Comparison of ENCODE assay signal across 1 cellular context in the genomic region with DNA sequence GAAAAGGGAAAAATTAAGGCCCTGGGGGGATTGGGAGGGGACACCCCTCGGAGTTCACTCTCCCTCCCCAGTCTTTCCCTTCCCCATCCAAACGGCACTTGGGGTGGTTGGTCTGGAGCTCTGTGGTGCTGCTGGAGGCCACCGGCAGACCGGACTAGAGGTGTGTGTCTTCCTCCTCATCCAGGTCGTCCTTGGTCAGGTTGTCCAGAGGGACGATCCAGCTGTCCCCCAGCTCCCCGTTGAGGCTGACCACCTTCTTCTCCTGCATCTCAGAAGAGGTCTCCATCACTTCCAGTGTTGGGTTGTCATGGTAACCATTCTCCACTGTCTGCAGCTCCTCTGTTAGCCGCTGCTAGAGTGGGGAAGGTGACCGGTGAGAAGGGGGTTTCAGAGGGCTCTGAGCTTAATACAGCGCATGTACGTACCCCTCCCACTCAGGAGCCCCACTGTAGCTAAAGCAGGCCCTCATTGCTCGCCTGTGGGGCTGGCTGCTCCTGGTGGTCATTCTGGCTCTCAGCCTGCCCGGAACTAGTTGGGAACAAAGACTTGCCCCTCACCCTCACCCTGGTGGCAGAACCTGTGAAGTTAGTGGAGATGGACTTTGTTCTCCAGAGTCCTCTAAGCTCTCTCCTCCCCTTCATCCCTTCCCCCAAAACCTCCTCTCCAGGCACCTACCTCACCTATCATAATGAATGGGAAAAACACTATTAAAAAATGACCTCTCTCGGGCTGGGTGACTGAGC.
A peak's percentile ranks its signal among the peaks of the same experiment; 100 is the strongest.
TF ChIP-seq lines count a peak whose summit lies in the region.

No MANE protein-coding gene starts in this region.

TF ChIP-seq in K562, 482 proteins besides CTCF, POLR2A, EP300 and RAD21 (continued from another document):
- TF ChIP-seq ZNF253 (CRISPR knock-in tag; conservative IDR thresholded peaks at IDR 0.05) (no peak), RB1 (IDR thresholded peaks at IDR 0.05; ENCODE audit: low read depth) (no peak), ZNF589 (CRISPR knock-in tag; IDR thresholded peaks at IDR 0.05; ENCODE audit: low read depth) (no peak), ERF (CRISPR knock-in tag; IDR thresholded peaks at IDR 0.05) (no peak), TSC22D4 (tag; IDR thresholded peaks at IDR 0.05) (no peak), GTF2A2 (tag; IDR thresholded peaks at IDR 0.05) (no peak), CSDE1 (IDR thresholded peaks at IDR 0.05) (peak in 1 of 2 experiments; percentile 59; a peak in 2 of 4 replicates), MYNN (IDR thresholded peaks at IDR 0.05) (no peak), MYNN (CRISPR knock-in tag; IDR thresholded peaks at IDR 0.05) (no peak), ZNF584 (CRISPR knock-in tag; IDR thresholded peaks at IDR 0.05; ENCODE audit: low read depth) (no peak), BHLHE40 (IDR thresholded peaks at IDR 0.05; ENCODE audit: low read length) (no peak), SRSF3 (IDR thresholded peaks at IDR 0.05; ENCODE audit: insufficient read depth, low read length) (no peak), ESRRA (IDR thresholded peaks at IDR 0.05; ENCODE audit: borderline replicate concordance, low read depth) (no peak), MTA2 (IDR thresholded peaks at IDR 0.05; ENCODE audit: low read depth) (no peak)
- TF ChIP-seq, protein P1, sequence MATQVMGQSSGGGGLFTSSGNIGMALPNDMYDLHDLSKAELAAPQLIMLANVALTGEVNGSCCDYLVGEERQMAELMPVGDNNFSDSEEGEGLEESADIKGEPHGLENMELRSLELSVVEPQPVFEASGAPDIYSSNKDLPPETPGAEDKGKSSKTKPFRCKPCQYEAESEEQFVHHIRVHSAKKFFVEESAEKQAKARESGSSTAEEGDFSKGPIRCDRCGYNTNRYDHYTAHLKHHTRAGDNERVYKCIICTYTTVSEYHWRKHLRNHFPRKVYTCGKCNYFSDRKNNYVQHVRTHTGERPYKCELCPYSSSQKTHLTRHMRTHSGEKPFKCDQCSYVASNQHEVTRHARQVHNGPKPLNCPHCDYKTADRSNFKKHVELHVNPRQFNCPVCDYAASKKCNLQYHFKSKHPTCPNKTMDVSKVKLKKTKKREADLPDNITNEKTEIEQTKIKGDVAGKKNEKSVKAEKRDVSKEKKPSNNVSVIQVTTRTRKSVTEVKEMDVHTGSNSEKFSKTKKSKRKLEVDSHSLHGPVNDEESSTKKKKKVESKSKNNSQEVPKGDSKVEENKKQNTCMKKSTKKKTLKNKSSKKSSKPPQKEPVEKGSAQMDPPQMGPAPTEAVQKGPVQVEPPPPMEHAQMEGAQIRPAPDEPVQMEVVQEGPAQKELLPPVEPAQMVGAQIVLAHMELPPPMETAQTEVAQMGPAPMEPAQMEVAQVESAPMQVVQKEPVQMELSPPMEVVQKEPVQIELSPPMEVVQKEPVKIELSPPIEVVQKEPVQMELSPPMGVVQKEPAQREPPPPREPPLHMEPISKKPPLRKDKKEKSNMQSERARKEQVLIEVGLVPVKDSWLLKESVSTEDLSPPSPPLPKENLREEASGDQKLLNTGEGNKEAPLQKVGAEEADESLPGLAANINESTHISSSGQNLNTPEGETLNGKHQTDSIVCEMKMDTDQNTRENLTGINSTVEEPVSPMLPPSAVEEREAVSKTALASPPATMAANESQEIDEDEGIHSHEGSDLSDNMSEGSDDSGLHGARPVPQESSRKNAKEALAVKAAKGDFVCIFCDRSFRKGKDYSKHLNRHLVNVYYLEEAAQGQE (CRISPR knock-in tag; IDR thresholded peaks at IDR 0.05; ENCODE audit: low read depth) = no peak
- TF ChIP-seq, protein P2, sequence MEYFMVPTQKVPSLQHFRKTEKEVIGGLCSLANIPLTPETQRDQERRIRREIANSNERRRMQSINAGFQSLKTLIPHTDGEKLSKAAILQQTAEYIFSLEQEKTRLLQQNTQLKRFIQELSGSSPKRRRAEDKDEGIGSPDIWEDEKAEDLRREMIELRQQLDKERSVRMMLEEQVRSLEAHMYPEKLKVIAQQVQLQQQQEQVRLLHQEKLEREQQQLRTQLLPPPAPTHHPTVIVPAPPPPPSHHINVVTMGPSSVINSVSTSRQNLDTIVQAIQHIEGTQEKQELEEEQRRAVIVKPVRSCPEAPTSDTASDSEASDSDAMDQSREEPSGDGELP (CRISPR knock-in tag; IDR thresholded peaks at IDR 0.05; ENCODE audit: borderline replicate concordance) = 0 out of 2 replicates have a peak, but pooled peaks have one; percentile 21
- TF ChIP-seq, protein P3, sequence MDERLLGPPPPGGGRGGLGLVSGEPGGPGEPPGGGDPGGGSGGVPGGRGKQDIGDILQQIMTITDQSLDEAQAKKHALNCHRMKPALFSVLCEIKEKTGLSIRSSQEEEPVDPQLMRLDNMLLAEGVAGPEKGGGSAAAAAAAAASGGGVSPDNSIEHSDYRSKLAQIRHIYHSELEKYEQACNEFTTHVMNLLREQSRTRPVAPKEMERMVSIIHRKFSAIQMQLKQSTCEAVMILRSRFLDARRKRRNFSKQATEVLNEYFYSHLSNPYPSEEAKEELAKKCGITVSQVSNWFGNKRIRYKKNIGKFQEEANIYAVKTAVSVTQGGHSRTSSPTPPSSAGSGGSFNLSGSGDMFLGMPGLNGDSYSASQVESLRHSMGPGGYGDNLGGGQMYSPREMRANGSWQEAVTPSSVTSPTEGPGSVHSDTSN (CRISPR knock-in tag; IDR thresholded peaks at IDR 0.05; ENCODE audit: low read depth) = no peak
- TF ChIP-seq, protein P3 (tag; conservative IDR thresholded peaks at IDR 0.05; ENCODE audit: low read depth) = no peak
- TF ChIP-seq, protein P4, sequence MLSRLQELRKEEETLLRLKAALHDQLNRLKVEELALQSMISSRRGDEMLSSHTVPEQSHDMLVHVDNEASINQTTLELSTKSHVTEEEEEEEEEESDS (CRISPR knock-in tag; IDR thresholded peaks at IDR 0.05) = no peak
- TF ChIP-seq, protein P5, sequence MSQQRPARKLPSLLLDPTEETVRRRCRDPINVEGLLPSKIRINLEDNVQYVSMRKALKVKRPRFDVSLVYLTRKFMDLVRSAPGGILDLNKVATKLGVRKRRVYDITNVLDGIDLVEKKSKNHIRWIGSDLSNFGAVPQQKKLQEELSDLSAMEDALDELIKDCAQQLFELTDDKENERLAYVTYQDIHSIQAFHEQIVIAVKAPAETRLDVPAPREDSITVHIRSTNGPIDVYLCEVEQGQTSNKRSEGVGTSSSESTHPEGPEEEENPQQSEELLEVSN (IDR thresholded peaks at IDR 0.05; ENCODE audit: borderline replicate concordance in 1 of 2, extremely low read depth in 1 of 2, insufficient read depth in 1 of 2, insufficient read length in 1 of 2, low read depth in 1 of 2, low read length in 1 of 2, poor library complexity in 1 of 2, severe bottlenecking in 1 of 2) = no peak
